ENCODE assay signal across 10 cellular contexts in the genomic region with DNA sequence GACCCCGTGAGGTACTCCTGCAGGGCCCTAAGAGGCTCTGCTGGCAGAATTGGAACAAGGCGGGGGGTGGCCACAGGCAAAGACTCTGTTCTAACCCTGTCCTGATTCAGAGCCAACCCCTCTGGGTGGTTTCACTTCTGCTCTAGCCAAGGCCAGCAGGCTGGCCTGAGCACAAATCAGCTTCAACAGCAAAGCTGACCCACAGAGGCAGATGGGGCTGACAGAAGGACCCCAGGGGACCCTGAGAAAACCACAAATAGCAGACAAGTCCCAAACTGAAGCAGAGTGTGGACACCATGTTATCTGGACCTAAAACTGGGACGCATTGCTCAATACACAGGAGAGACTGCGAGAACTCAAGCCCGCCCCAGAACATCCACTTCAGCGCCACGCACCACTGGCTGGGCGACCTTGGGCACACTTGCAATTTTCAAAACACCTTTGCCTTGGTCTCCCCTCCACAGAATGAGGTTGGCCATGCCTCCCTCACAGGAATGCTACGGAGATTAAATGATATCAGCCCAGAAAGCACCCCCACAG.
DNase-seq lines count a peak whose midpoint lies in the region; ATAC-seq, FAIRE-seq and TF ChIP-seq lines count a peak whose summit lies in the region.
"Had no signal": no experiment of that assay in that cellular context is flagged by ENCODE, and none has a peak within 500 bp of the region (broad histone marks: within the 10 kb centered on the region; RNA-seq: fewer than 3 reads in every experiment).

No MANE protein-coding gene starts in this region.

- no peaks in the 10 kb centered on the region for H3K36me3 ChIP-seq in left lung

- no peaks in the 10 kb centered on the region for H3K4me1 ChIP-seq in left lung

- no peak overlapping the region for H3K27ac Mint-ChIP-seq in activated naive CD8-positive, alpha-beta T cell treated with anti-CD3 and anti-CD28 coated beads for 36 hours

- no peak overlapping the region for H3K27ac ChIP-seq in left lung

- no peak overlapping the region for H3K4me3 Mint-ChIP-seq in activated naive CD8-positive, alpha-beta T cell treated with anti-CD3 and anti-CD28 coated beads for 36 hours

- TF ChIP-seq CTCF in left lung (IDR thresholded peaks at IDR 0.05) = no peak
- TF ChIP-seq CTCF in lower leg skin (IDR thresholded peaks at IDR 0.05) = no peak

- H3K36me3 Mint-ChIP-seq in activated naive CD8-positive, alpha-beta T cell treated with anti-CD3 and anti-CD28 coated beads for 36 hours = no peaks in the 10 kb centered on the region

- no peaks in the 10 kb centered on the region for H3K9me3 Mint-ChIP-seq in activated naive CD8-positive, alpha-beta T cell treated with anti-CD3 and anti-CD28 coated beads for 36 hours

- 81 to 89% methylated on average over 9 of the region's 9 CpGs for WGBS in lower leg skin, 2 donors

- TF ChIP-seq POLR2A in GM12892 (IDR thresholded peaks at IDR 0.05; ENCODE audit: low read depth, low read length) = no peak
- no peak for TF ChIP-seq POLR2A in lower leg skin (IDR thresholded peaks at IDR 0.05)

- H3K9me3 ChIP-seq in left lung = no peaks in the 10 kb centered on the region

- no peaks in the 10 kb centered on the region for H3K4me1 Mint-ChIP-seq in activated naive CD8-positive, alpha-beta T cell treated with anti-CD3 and anti-CD28 coated beads for 36 hours

- peak; percentile 74 for DNase-seq in GM12892 (ENCODE audit: insufficient read length)
- DNase-seq in left lung = no peak
- DNase-seq in lower leg skin (ENCODE audit: low spot score in 2 of 2) = no peak
- DNase-seq in NCI-H2227 treated with DMSO at 0.1 percent for 48 hours (lab: John Stamatoyannopoulos, UW) = no peak
- no peak for DNase-seq in activated naive CD8-positive, alpha-beta T cell treated with anti-CD3 and anti-CD28 coated beads for 36 hours
- no peak for DNase-seq in NK-92 treated with Interleukin-12 subunit alpha and Interleukin-12 subunit beta, amount 100 ng/mL, for 24 hours (lab: John Stamatoyannopoulos, UW)
- DNase-seq: activated T-cell treated with anti-CD3 and anti-CD28 coated beads, Interleukin-2, amount 50 U/mL, for 48 hours; NCI-H345 had no signal

- intact Hi-C loops in left lung (cut with DNase I) (no loop called here), lower leg skin (cut with DNase I; ENCODE audit: low total_unique reads) (no loop called here)

- H3K4me3 ChIP-seq in left lung (no peak overlapping the region), lower leg skin (ENCODE audit: low read depth, poor library complexity, severe bottlenecking) (no peak overlapping the region)

- FAIRE-seq in GM12892 (lab: Jason Lieb, UNC) = peak; percentile 95

- ATAC-seq in GM21576 (IDR thresholded peaks at IDR 0.05; ENCODE audit: unreplicated experiment) (peak; percentile 96), HG03565 (IDR thresholded peaks at IDR 0.05; ENCODE audit: unreplicated experiment) (peak; percentile 88), left lung (peak; percentile 52)

- H3K27me3 ChIP-seq in left lung = no peaks in the 10 kb centered on the region

- H3K27me3 Mint-ChIP-seq in activated naive CD8-positive, alpha-beta T cell treated with anti-CD3 and anti-CD28 coated beads for 36 hours = no peaks in the 10 kb centered on the region
